8 cellular contexts compared by ENCODE assay signal in the genomic region with DNA sequence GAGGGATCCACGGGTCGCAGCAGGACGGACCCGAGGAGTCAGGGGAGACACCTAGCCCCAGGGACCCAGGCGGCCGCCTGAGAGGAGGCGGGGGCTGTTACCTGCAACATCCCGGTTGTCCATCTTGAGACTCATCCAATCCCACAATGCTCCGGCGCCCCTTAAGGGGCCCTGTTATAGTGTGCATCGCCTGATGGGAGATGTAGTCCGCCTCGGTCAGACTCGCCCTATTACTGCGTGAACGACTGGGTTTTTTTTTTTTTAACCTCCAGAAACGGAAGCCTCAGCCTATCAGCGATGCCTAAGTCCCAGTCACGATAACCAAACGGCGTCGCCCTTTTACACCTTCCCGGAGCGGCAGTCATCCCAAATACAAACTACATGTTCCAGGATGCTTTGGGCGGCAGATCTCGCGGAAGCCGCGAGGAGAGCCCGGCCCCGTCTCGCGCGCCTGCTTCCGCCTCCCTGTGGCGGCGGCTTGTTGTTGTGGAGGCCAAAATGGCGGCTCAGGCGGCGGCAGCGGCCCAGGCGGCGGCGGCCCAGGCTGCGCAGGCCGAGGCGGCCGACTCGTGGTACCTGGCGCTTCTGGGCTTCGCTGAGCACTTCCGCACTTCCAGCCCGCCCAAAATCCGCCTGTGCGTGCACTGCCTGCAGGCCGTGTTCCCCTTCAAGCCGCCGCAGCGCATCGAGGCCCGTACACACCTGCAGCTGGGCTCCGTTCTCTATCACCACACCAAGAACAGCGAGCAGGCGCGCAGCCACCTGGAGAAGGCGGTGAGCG. TPM values are rescaled to one million over a fixed set of nuclear protein-coding genes. Genes with fewer than 3 reads are reported as not detected.
DNase-seq lines count a peak whose midpoint lies in the region; ATAC-seq and TF ChIP-seq lines count a peak whose summit lies in the region.

A gene with protein sequence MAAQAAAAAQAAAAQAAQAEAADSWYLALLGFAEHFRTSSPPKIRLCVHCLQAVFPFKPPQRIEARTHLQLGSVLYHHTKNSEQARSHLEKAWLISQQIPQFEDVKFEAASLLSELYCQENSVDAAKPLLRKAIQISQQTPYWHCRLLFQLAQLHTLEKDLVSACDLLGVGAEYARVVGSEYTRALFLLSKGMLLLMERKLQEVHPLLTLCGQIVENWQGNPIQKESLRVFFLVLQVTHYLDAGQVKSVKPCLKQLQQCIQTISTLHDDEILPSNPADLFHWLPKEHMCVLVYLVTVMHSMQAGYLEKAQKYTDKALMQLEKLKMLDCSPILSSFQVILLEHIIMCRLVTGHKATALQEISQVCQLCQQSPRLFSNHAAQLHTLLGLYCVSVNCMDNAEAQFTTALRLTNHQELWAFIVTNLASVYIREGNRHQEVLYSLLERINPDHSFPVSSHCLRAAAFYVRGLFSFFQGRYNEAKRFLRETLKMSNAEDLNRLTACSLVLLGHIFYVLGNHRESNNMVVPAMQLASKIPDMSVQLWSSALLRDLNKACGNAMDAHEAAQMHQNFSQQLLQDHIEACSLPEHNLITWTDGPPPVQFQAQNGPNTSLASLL (plus strand): TSS at position 468 of the 781 bp plus-strand sequence. CDS start 31 bp downstream, at position 499.
A gene with protein sequence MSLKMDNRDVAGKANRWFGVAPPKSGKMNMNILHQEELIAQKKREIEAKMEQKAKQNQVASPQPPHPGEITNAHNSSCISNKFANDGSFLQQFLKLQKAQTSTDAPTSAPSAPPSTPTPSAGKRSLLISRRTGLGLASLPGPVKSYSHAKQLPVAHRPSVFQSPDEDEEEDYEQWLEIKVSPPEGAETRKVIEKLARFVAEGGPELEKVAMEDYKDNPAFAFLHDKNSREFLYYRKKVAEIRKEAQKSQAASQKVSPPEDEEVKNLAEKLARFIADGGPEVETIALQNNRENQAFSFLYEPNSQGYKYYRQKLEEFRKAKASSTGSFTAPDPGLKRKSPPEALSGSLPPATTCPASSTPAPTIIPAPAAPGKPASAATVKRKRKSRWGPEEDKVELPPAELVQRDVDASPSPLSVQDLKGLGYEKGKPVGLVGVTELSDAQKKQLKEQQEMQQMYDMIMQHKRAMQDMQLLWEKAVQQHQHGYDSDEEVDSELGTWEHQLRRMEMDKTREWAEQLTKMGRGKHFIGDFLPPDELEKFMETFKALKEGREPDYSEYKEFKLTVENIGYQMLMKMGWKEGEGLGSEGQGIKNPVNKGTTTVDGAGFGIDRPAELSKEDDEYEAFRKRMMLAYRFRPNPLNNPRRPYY (minus strand): TSS at position 148 of the 781 bp plus-strand sequence. CDS start 13 bp downstream, at position 135.

- H3K36me3 Mint-ChIP-seq in Caco-2 (ENCODE audit: insufficient read depth, unreplicated experiment) (peaks cover 28% of the 10 kb centered on the region), endodermal cell (ENCODE audit: low read depth) (peaks cover 27% of the 10 kb centered on the region)
- peaks cover 19% of the 10 kb centered on the region for H3K36me3 Mint-ChIP-seq in activated CD8-positive, alpha-beta memory T cell treated with anti-CD3 and anti-CD28 coated beads, Interleukin-2, amount 10 ng/mL, durations not matched to agents 7 days and 5 days

- peak within 1 kb of the TSS; percentile 97 for H3K27ac ChIP-seq in endodermal cell (ENCODE audit: low read depth, low read length)

- H3K9me3 Mint-ChIP-seq in Caco-2 (ENCODE audit: unreplicated experiment) (no peaks in the 10 kb centered on the region), endodermal cell (no peaks in the 10 kb centered on the region)
- no peaks in the 10 kb centered on the region for H3K9me3 Mint-ChIP-seq in activated CD8-positive, alpha-beta memory T cell treated with anti-CD3 and anti-CD28 coated beads, Interleukin-2, amount 10 ng/mL, durations not matched to agents 7 days and 5 days (ENCODE audit: low read depth)

- H3K27ac Mint-ChIP-seq in Caco-2 (ENCODE audit: unreplicated experiment): peak within 1 kb of the TSS; percentile 91
- H3K27ac Mint-ChIP-seq in activated CD8-positive, alpha-beta memory T cell treated with anti-CD3 and anti-CD28 coated beads, Interleukin-2, amount 10 ng/mL, durations not matched to agents 7 days and 5 days: peak within 1 kb of the TSS; percentile 100
- peak within 1 kb of the TSS; percentile 100 for H3K27ac Mint-ChIP-seq in endodermal cell

- H3K9me3 ChIP-seq in Caco-2 (no peaks in the 10 kb centered on the region), endodermal cell (ENCODE audit: control insufficient read depth, low read length) (no peaks in the 10 kb centered on the region)

- ATAC-seq in activated CD8-positive, alpha-beta memory T cell treated with anti-CD3 and anti-CD28 coated beads, Interleukin-2, amount 10 ng/mL, durations not matched to agents 7 days and 5 days: peak; percentile 95

- no peak for TF ChIP-seq CTCF in Caco-2 (IDR thresholded peaks at IDR 0.05; ENCODE audit: insufficient read depth in 1 of 2, low read depth in 1 of 2, low read length in 1 of 2, severe bottlenecking in 1 of 2, unreplicated experiment in 1 of 2)
- TF ChIP-seq CTCF in GM20000 (IDR thresholded peaks at IDR 0.05; ENCODE audit: extremely low read depth, missing control alignments): no peak
- no peak for TF ChIP-seq CTCF in endodermal cell (conservative IDR thresholded peaks at IDR 0.05)

- H3K36me3 ChIP-seq in Caco-2 (ENCODE audit: control insufficient read depth, insufficient read depth, low read length): peaks cover 2% of the 10 kb centered on the region; the same call in 1 of the 2 replicates
- peaks cover 33% of the 10 kb centered on the region for H3K36me3 ChIP-seq in endodermal cell (ENCODE audit: control insufficient read depth, insufficient read depth, low read length)

- CTCF ChIA-PET in Caco-2 (lab: Charles Lee): interaction anchor here (0.6 to 1.2 kb wide), 2 partner anchors 22 to 1667 kb away, joined by 9 to 10 read pairs; no protein-coding TSS in a partner anchor
- CTCF ChIA-PET in activated CD8-positive, alpha-beta memory T cell treated with anti-CD3 and anti-CD28 coated beads, Interleukin-2, amount 10 ng/mL, durations not matched to agents 7 days and 5 days (lab: Charles Lee): interaction anchor here (0.9 kb wide), 1 partner anchor 170 kb away, joined by 4 read pairs; no protein-coding TSS in a partner anchor

- H3K27me3 ChIP-seq in Caco-2 (replicated peaks; ENCODE audit: control insufficient read depth, insufficient read depth, low read length): no peaks in the 10 kb centered on the region
- H3K27me3 ChIP-seq in endodermal cell (ENCODE audit: control insufficient read depth, insufficient read depth, low read length, poor library complexity, severe bottlenecking): no peaks in the 10 kb centered on the region

- WGBS in endodermal cell (ENCODE audit: insufficient coverage in 1 of 2, insufficient read length in 1 of 2), 2 experiments: 0% methylated on average over 38 to 67 of the region's 67 CpGs

- DNase-seq in Caco-2 (peak; percentile 91 to 92), GM20000 (ENCODE audit: low spot score) (peak; percentile 97), HT-29 (ENCODE audit: low spot score) (peak; percentile 84), NOMO-1 treated with dmso at 0.1 percent for 144 hours (lab: John Stamatoyannopoulos, UW; ENCODE audit: unreplicated experiment) (peak; percentile 96), endodermal cell (peak; percentile 96), mesenteric fat pad (ENCODE audit: low spot score) (peak; percentile 96)
- DNase-seq in activated CD8-positive, alpha-beta memory T cell treated with anti-CD3 and anti-CD28 coated beads, Interleukin-2, amount 10 ng/mL, durations not matched to agents 7 days and 5 days: peak; percentile 95
- DNase-seq in stimulated activated CD8-positive, alpha-beta memory T cell treated with anti-CD3 and anti-CD28 coated beads, Interleukin-15, amount 100 ng/mL, for 24 hours (ENCODE audit: low read depth): peak; percentile 69

- H3K4me3 Mint-ChIP-seq in Caco-2 (ENCODE audit: unreplicated experiment) (peak within 1 kb of the TSS; percentile 77), endodermal cell (peak within 1 kb of the TSS; percentile 91)
- H3K4me3 Mint-ChIP-seq in activated CD8-positive, alpha-beta memory T cell treated with anti-CD3 and anti-CD28 coated beads, Interleukin-2, amount 10 ng/mL, durations not matched to agents 7 days and 5 days: peak within 1 kb of the TSS; percentile 91

- no TSS peak for BruUV-seq in Caco-2 (replicated peaks; lab: Mats Ljungman, UMichigan)

- H3K4me1 Mint-ChIP-seq in Caco-2 (ENCODE audit: low read depth, unreplicated experiment) (peaks cover under 1% of the 10 kb centered on the region), endodermal cell (peaks cover 10% of the 10 kb centered on the region)
- peaks cover 43% of the 10 kb centered on the region for H3K4me1 Mint-ChIP-seq in activated CD8-positive, alpha-beta memory T cell treated with anti-CD3 and anti-CD28 coated beads, Interleukin-2, amount 10 ng/mL, durations not matched to agents 7 days and 5 days

- POLR2A ChIA-PET in Caco-2 (lab: Charles Lee): no interaction called here

- H3K27me3 Mint-ChIP-seq in Caco-2 (ENCODE audit: insufficient read depth, unreplicated experiment) (no peaks in the 10 kb centered on the region), endodermal cell (ENCODE audit: insufficient read depth) (no peaks in the 10 kb centered on the region)
- H3K27me3 Mint-ChIP-seq in activated CD8-positive, alpha-beta memory T cell treated with anti-CD3 and anti-CD28 coated beads, Interleukin-2, amount 10 ng/mL, durations not matched to agents 7 days and 5 days: no peaks in the 10 kb centered on the region

- H3K4me1 ChIP-seq in Caco-2: no peaks in the 10 kb centered on the region; the same call in 1 of the 2 replicates
- no peaks in the 10 kb centered on the region for H3K4me1 ChIP-seq in endodermal cell (ENCODE audit: control insufficient read depth, insufficient read depth, low read length)

- H3K9ac ChIP-seq in endodermal cell (ENCODE audit: extremely low read depth, low read length, poor library complexity, severe bottlenecking): peak within 1 kb of the TSS; percentile 94

- peak within 1 kb of the TSS; percentile 100 for H3K4me3 ChIP-seq in Caco-2 (ENCODE audit: low read depth, low read length)
- peak within 1 kb of the TSS; percentile 96 for H3K4me3 ChIP-seq in endodermal cell (ENCODE audit: low read length)

- intact Hi-C loops in Caco-2 (cut with micrococcal nuclease; ENCODE audit: unreplicated experiment): loop anchor here (1.0 to 2.0 kb wide), 4 partner anchors 65 to 170 kb away; a partner anchor contains a TSS

RNA-seq across cellular contexts. Expression of the first gene that starts in this region (rescaled TPM):
- total RNA-seq in Caco-2 (2022) (51.3 and 62.6 TPM in 2 replicates), endodermal cell (10 to 100 TPM; 64.1 to 64.3 TPM), mesenteric fat pad (45.4 TPM)
- 32.2 and 34.7 TPM in 2 replicates for total RNA-seq in HT-29 (2014; rRNA removed; shearing (Covaris generic))
- 10 to 100 TPM; 80.6 to 82.4 TPM for total RNA-seq in activated CD8-positive, alpha-beta memory T cell treated with anti-CD3 and anti-CD28 coated beads, Interleukin-2, amount 10 ng/mL, durations not matched to agents 7 days and 5 days
- polyA plus RNA-seq in endodermal cell (2013, experiment 1 of 2): 44.2 TPM
- 32.0 TPM for polyA plus RNA-seq in endodermal cell (2013, experiment 2 of 2)

RNA-seq across cellular contexts. Expression of the second gene that starts in this region (rescaled TPM):
- total RNA-seq in Caco-2 (2022): 51.2 and 58.4 TPM in 2 replicates
- total RNA-seq in HT-29 (2014; rRNA removed; shearing (Covaris generic)): 27.8 and 35.2 TPM in 2 replicates
- total RNA-seq in activated CD8-positive, alpha-beta memory T cell treated with anti-CD3 and anti-CD28 coated beads, Interleukin-2, amount 10 ng/mL, durations not matched to agents 7 days and 5 days: 10 to 100 TPM; 65.2 to 71.1 TPM
- total RNA-seq in endodermal cell: 10 to 100 TPM; 72.2 to 75.5 TPM
- polyA plus RNA-seq in endodermal cell (2013, experiment 1 of 2): 62.9 TPM
- 57.0 TPM for polyA plus RNA-seq in endodermal cell (2013, experiment 2 of 2)
- total RNA-seq in mesenteric fat pad: 32.9 TPM

Comparison
In these comparisons a context has a peak if more than half of its experiments do, and no peak if none do; other contexts are left out.
1. Peak in every context shown above with its lines: DNase-seq, ATAC-seq, H3K4me3 ChIP-seq and H3K27ac ChIP-seq.